Comparison of ENCODE assay signal across 28 cellular contexts in the genomic region with DNA sequence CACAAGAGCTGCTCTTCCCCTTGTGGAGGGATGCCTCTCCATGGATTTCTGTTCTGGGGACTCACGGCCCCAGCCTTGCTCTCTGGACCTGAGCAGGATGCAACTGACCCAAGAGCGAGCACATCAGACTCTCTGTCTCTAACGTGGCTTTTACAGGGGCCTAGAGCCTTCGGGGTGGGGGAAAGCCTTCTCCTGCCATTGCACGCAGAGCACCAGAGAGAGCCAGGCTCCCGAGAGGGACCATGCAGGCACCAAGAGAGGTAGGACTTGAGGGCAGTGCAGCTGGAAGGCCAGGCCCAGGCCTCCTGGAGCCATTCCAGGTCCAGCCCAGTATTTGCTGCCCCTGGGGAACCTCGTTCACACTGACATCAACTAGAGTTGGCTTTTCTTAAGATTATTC.
"Had no signal": no experiment of that assay in that cellular context is flagged by ENCODE, and none has a peak within 500 bp of the region (broad histone marks: within the 10 kb centered on the region; RNA-seq: fewer than 3 reads in every experiment).

No MANE protein-coding gene starts in this region.

- H3K27me3 Mint-ChIP-seq: activated naive CD8-positive, alpha-beta T cell treated with anti-CD3 and anti-CD28 coated beads, Interleukin-2, amount 50 U/mL, for 24 hours had no signal

- H3K36me3 Mint-ChIP-seq: activated naive CD4-positive, alpha-beta T cell treated with anti-CD3 and anti-CD28 coated beads, Interleukin-2, amount 50 U/mL, for 72 hours had no signal

- H3K27ac ChIP-seq: ascending aorta, body of pancreas, Peyer's patch, RWPE1, SJCRH30 had no signal

- H3K9me3 ChIP-seq: ascending aorta, MG63, SJCRH30 had no signal

- ATAC-seq: activated naive CD4-positive, alpha-beta T cell treated with anti-CD3 and anti-CD28 coated beads, Interleukin-2, amount 50 U/mL, for 72 hours; activated naive CD8-positive, alpha-beta T cell treated with anti-CD3 and anti-CD28 coated beads, Interleukin-2, amount 50 U/mL, for 24 hours; body of pancreas; SK-N-SH treated with all-trans-retinoic acid at 6 μM for 48 hours had no signal

- H3K9me3 Mint-ChIP-seq: activated T-cell treated with anti-CD3 and anti-CD28 coated beads, Interleukin-2, amount 50 U/mL, for 24 hours; activated T-helper 1 cell treated with anti-CD3 and anti-CD28 coated beads, Interleukin-12 subunit alpha, Interleukin-12 subunit beta, Interleukin-2, Interleukin-4 antibody, amounts not matched to agents 30 ng/mL and 10 ng/mL and 1 ng/mL, durations not matched to agents 14 hours and 24 hours and 36 hours; T-helper 1 cell treated with Interleukin-12 subunit alpha and Interleukin-12 subunit beta and Interleukin-4 antibody, amounts not matched to agents 30 μg/mL and 1 μg/mL, for 36 hours had no signal

- H3K27me3 ChIP-seq: ascending aorta, body of pancreas, MG63, Peyer's patch, SJCRH30 had no signal

- H3K4me1 Mint-ChIP-seq: activated naive CD8-positive, alpha-beta T cell treated with anti-CD3 and anti-CD28 coated beads, Interleukin-2, amount 50 U/mL, for 24 hours had no signal

- H3K4me1 ChIP-seq: ascending aorta, body of pancreas, Peyer's patch, SJCRH30 had no signal

- H3K4me3 ChIP-seq: ascending aorta, body of pancreas, MG63, Peyer's patch, SJCRH30 had no signal

- H3K27ac Mint-ChIP-seq: activated naive CD4-positive, alpha-beta T cell treated with anti-CD3 and anti-CD28 coated beads, Interleukin-2, amount 50 U/mL, for 72 hours; activated naive CD8-positive, alpha-beta T cell treated with anti-CD3 and anti-CD28 coated beads, Interleukin-2, amount 50 U/mL, for 24 hours; activated T-cell treated with anti-CD3 and anti-CD28 coated beads, Interleukin-2, amount 50 U/mL, for 24 hours; activated T-helper 1 cell treated with anti-CD3 and anti-CD28 coated beads, Interleukin-12 subunit alpha, Interleukin-12 subunit beta, Interleukin-2, Interleukin-4 antibody, amounts not matched to agents 30 ng/mL and 10 ng/mL and 1 ng/mL, durations not matched to agents 14 hours and 24 hours and 36 hours; T-helper 1 cell treated with Interleukin-12 subunit alpha and Interleukin-12 subunit beta and Interleukin-4 antibody, amounts not matched to agents 30 μg/mL and 1 μg/mL, for 36 hours had no signal

- FAIRE-seq: bronchial epithelial cell had no signal

- H3K4me3 Mint-ChIP-seq: activated naive CD8-positive, alpha-beta T cell treated with anti-CD3 and anti-CD28 coated beads, Interleukin-2, amount 50 U/mL, for 24 hours; activated T-cell treated with anti-CD3 and anti-CD28 coated beads, Interleukin-2, amount 50 U/mL, for 24 hours; activated T-helper 1 cell treated with anti-CD3 and anti-CD28 coated beads, Interleukin-12 subunit alpha, Interleukin-12 subunit beta, Interleukin-2, Interleukin-4 antibody, amounts not matched to agents 30 ng/mL and 10 ng/mL and 1 ng/mL, durations not matched to agents 14 hours and 24 hours and 36 hours; T-helper 1 cell treated with Interleukin-12 subunit alpha and Interleukin-12 subunit beta and Interleukin-4 antibody, amounts not matched to agents 30 μg/mL and 1 μg/mL, for 36 hours had no signal

- H3K36me3 ChIP-seq: ascending aorta, MG63, Peyer's patch, SJCRH30 had no signal

- DNase-seq: activated CD4-positive, alpha-beta T cell treated with anti-CD3 and anti-CD28 coated beads for 48 hours; activated CD4-positive, alpha-beta T cell treated with anti-CD3 and anti-CD28 coated beads, Interleukin-2, amount 50 U/mL, for 4 hours; activated CD4-positive, CD25-positive, alpha-beta regulatory T cell treated with anti-CD3 and anti-CD28 coated beads, Interleukin-2, amount 50 U/mL, for 72 hours; activated effector memory CD4-positive, alpha-beta T cell treated with Interleukin-2 at 50 U/mL for 16 hours; activated naive CD4-positive, alpha-beta T cell treated with Interleukin-2 at 50 U/mL for 16 hours; activated naive CD8-positive, alpha-beta T cell treated with anti-CD3 and anti-CD28 coated beads, Interleukin-2, amount 50 U/mL, for 24 hours; activated T-cell treated with anti-CD3 and anti-CD28 coated beads, Interleukin-2, amount 50 U/mL, for 24 hours; amniotic stem cell; body of pancreas; MG63; NCI-H1105; NCI-H1436; NCI-H1694 treated with DMSO at 0.1 percent for 48 hours; NCI-H2029 treated with DMSO at 0.1 percent for 48 hours; NCI-H345; NCI-H510A; NCI-H526 treated with DMSO at 0.1 percent for 48 hours; NCI-H82; Right ventricle myocardium superior; SJCRH30 had no signal
